ENCODE assay signal across 9 cellular contexts in the genomic region with DNA sequence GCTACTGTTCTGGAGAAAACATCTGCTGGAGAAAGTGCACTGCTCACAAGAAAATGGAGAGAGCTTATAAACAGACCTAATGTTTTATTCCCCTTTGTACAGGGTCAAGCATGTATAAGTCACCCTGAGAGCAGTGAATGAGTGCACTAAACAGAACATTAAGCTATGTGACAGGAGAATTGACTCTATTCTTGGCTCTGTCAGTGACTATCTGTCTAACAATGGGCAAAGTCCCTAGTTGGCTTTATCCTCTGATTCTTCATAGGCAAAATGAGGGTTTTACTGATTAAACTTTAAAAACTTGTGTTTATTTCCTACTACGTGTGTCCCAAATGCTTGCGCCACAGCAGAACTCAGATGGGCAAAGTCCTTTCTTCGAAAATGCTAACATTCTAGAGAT.
"Had no signal": no experiment of that assay in that cellular context is flagged by ENCODE, and none has a peak within 500 bp of the region (broad histone marks: within the 10 kb centered on the region; RNA-seq: fewer than 3 reads in every experiment).

No MANE protein-coding gene starts in this region.

- ATAC-seq: GM23338, HCT116 had no signal

- H3K9me3 Mint-ChIP-seq: GM23338, H9 had no signal

- H3K4me1 Mint-ChIP-seq: GM23338, H9 had no signal

- DNase-seq: GM23248, GOT3, H7, H9, HCEC 1CT, HFFc6 had no signal

- H3K27ac Mint-ChIP-seq: GM23338, H9, HFFc6 had no signal

- H3K9me3 ChIP-seq: HAP-1 had no signal

- H3K27ac ChIP-seq: GM23248 had no signal

- H3K4me3 Mint-ChIP-seq: GM23338, H9, HFFc6 had no signal
